Comparison of ENCODE assay signal across 8 cellular contexts in genomic region chr2:10302479-10303173, GRCh38. TPM values are rescaled to one million over a fixed set of nuclear protein-coding genes. Genes with fewer than 3 reads are reported as not detected.
A peak's percentile ranks its signal among the peaks of the same experiment; 100 is the strongest.
DNase-seq lines count a peak whose midpoint lies in the region; ATAC-seq and TF ChIP-seq lines count a peak whose summit lies in the region.

Gene HPCAL1 (plus strand): TSS chr2:10302904. CDS start chr2:10419758, 116,854 bp downstream.

- peaks cover 6% of the 10 kb centered on the region for H3K9me3 Mint-ChIP-seq in neural crest cell

- DNase-seq in Daoy (ENCODE audit: low read depth): peak; percentile 94
- DNase-seq in Jurkat, Clone E6-1 (ENCODE audit: low read depth, low spot score): peak; percentile 44
- peak; percentile 76 for DNase-seq in activated gamma-delta T cell (lab: John Stamatoyannopoulos, UW)
- DNase-seq in foreskin fibroblast: peak; percentile 81 to 94
- peak; percentile 82 for DNase-seq in neural crest cell (ENCODE audit: low read depth, low spot score)
- peak; percentile 64 for DNase-seq in stromal cell of bone marrow (ENCODE audit: low read depth)

- H3K27me3 Mint-ChIP-seq in neural crest cell (ENCODE audit: low read depth): peaks cover 43% of the 10 kb centered on the region

- peak; percentile 54 for TF ChIP-seq CTCF in foreskin fibroblast (IDR thresholded peaks at IDR 0.05; ENCODE audit: low read depth, low read length)
- peak; percentile 67 for TF ChIP-seq CTCF in neural crest cell (conservative IDR thresholded peaks at IDR 0.05)

- H3K4me3 Mint-ChIP-seq in neural crest cell: peak within 1 kb of the TSS; percentile 90

- H3K27ac Mint-ChIP-seq in neural crest cell (ENCODE audit: unreplicated experiment): peak within 1 kb of the TSS; percentile 97

- peaks cover 37% of the 10 kb centered on the region for H3K4me1 Mint-ChIP-seq in neural crest cell

- TF ChIP-seq POLR2A in Raji (IDR thresholded peaks at IDR 0.05; ENCODE audit: insufficient read depth, low read depth, low read length): peak; percentile 66

- ATAC-seq in GM21576 (IDR thresholded peaks at IDR 0.05; ENCODE audit: unreplicated experiment): peak; percentile 77

- H3K4me3 ChIP-seq in Jurkat, Clone E6-1 (ENCODE audit: low read length): peak within 1 kb of the TSS; percentile 55
- peak within 1 kb of the TSS; percentile 79 to 80 for H3K4me3 ChIP-seq in foreskin fibroblast (ENCODE audit: low read depth in 1 of 2, low read length in 2 of 2)

- H3K36me3 Mint-ChIP-seq in neural crest cell (ENCODE audit: low read depth): no peaks in the 10 kb centered on the region

RNA-seq across cellular contexts. Expression of gene HPCAL1, which starts in this region (rescaled TPM):
- 60.9 and 68.5 TPM in 2 replicates for total RNA-seq in Daoy (2014; rRNA removed; shearing (Covaris generic))
- polyA plus RNA-seq in Jurkat, Clone E6-1 (2012; ENCODE audit: insufficient read depth, insufficient read length): 41.8 TPM
- total RNA-seq in neural crest cell: 16.2 and 17.3 TPM in 2 replicates

Comparison
In these comparisons a context has a peak if more than half of its experiments do, and no peak if none do; other contexts are left out.
1. Peak in every context shown above with its lines: DNase-seq, ATAC-seq and H3K4me3 ChIP-seq.
2. DNase-seq: peak in every context shown above with its lines; median percentile 94 in Daoy; 88 in foreskin fibroblast; 82 in neural crest cell; 76 in activated gamma-delta T cell; 64 in stromal cell of bone marrow; 44 in Jurkat, Clone E6-1.